ENCODE assay signal across 13 cellular contexts in genomic region chr1:158951956-158952355, GRCh38. TPM values are rescaled to one million over a fixed set of nuclear protein-coding genes. Genes with fewer than 3 reads are reported as not detected.
DNase-seq lines count a peak whose midpoint lies in the region; ATAC-seq, FAIRE-seq and TF ChIP-seq lines count a peak whose summit lies in the region.
"Had no signal": no experiment of that assay in that cellular context is flagged by ENCODE, and none has a peak within 500 bp of the region (broad histone marks: within the 10 kb centered on the region; RNA-seq: fewer than 3 reads in every experiment).

No MANE protein-coding gene starts in this region.

- peak overlapping the region; percentile 83 for H3K27ac ChIP-seq in OCI-LY3 (ENCODE audit: low read length)
- H3K27ac ChIP-seq: parathyroid adenoma had no signal

- no peaks in the 10 kb centered on the region for H3K27me3 ChIP-seq in OCI-LY3 (ENCODE audit: low read depth, low read length)

- peak; percentile 84 for ATAC-seq in HG02943 (IDR thresholded peaks at IDR 0.05; ENCODE audit: low read depth, unreplicated experiment)
- peak; percentile 55 to 65 for ATAC-seq in stimulated activated naive B cell treated with anti-CD40 and anti-IgM and Interleukin-4, amounts not matched to agents 10 μg/mL and 1 μg/mL and 100 μg/mL, for 72 hours (replicated peaks)

- H3K9me3 ChIP-seq in OCI-LY3 (ENCODE audit: insufficient read depth, low read length), result no peaks in the 10 kb centered on the region

- H3K4me1 ChIP-seq in OCI-LY3 (ENCODE audit: low read length), result peaks cover 14% of the 10 kb centered on the region
- H3K4me1 ChIP-seq: parathyroid adenoma had no signal

- H3K4me3 ChIP-seq in OCI-LY3 (ENCODE audit: low read length), result peak overlapping the region; percentile 73

- peak; percentile 17 for DNase-seq in activated CD4-positive, alpha-beta T cell treated with anti-CD3 and anti-CD28 coated beads, Interleukin-2, amount 10 ng/mL, durations not matched to agents 24 days and 14 days
- no peak for DNase-seq in activated CD4-positive, alpha-beta T cell treated with anti-CD3 and anti-CD28 coated beads for 1 hour
- DNase-seq in stimulated activated naive B cell treated with anti-CD40 and anti-IgM and Interleukin-4, amounts not matched to agents 10 μg/mL and 1 μg/mL and 100 μg/mL, for 72 hours, result no peak
- DNase-seq in amygdala (lab: John Stamatoyannopoulos, UW), result no peak
- no peak for DNase-seq in H54 (ENCODE audit: insufficient read length, low spot score)
- no peak for DNase-seq in activated effector memory CD4-positive, alpha-beta T cell treated with anti-CD3 and anti-CD28 coated beads, Interleukin-2, amount 50 U/mL, for 16 hours
- DNase-seq: activated CD4-positive, alpha-beta T cell treated with anti-CD3 and anti-CD28 coated beads for 4 hours; amniotic stem cell; NK-92 treated with Interleukin-12 subunit alpha and Interleukin-12 subunit beta, amount 100 ng/mL, for 24 hours had no signal

- H4K20me1 ChIP-seq in OCI-LY3 (ENCODE audit: insufficient read depth, low read length), result no peaks in the 10 kb centered on the region

- H3K79me2 ChIP-seq in OCI-LY3 (ENCODE audit: low read length), result no peaks in the 10 kb centered on the region
- H3K79me2 ChIP-seq: parathyroid adenoma had no signal

- intact Hi-C loops in activated CD4-positive, alpha-beta T cell treated with anti-CD3 and anti-CD28 coated beads, Interleukin-2, amount 10 ng/mL, durations not matched to agents 24 days and 14 days (cut with micrococcal nuclease), result no loop called here

- H3K27ac Mint-ChIP-seq in activated CD4-positive, alpha-beta T cell treated with anti-CD3 and anti-CD28 coated beads, Interleukin-2, amount 10 ng/mL, durations not matched to agents 24 days and 14 days, result no peak overlapping the region
- peak overlapping the region; percentile 66 for H3K27ac Mint-ChIP-seq in stimulated activated naive B cell treated with anti-CD40 and anti-IgM and Interleukin-4, amounts not matched to agents 10 μg/mL and 1 μg/mL and 100 μg/mL, for 72 hours

- peak overlapping the region; percentile 87 for H3K4me2 ChIP-seq in OCI-LY3 (ENCODE audit: low read length)

- TF ChIP-seq POLR2A in H54 (IDR thresholded peaks at IDR 0.05; ENCODE audit: low read depth, low read length), result no peak

- H3K36me3 ChIP-seq in OCI-LY3 (replicated peaks; ENCODE audit: low read depth, low read length), result no peaks in the 10 kb centered on the region

- no peak for FAIRE-seq in H54 (lab: Jason Lieb, UNC)

- peak overlapping the region; percentile 61 for H3K9ac ChIP-seq in OCI-LY3 (ENCODE audit: low read length)
- H3K9ac ChIP-seq: parathyroid adenoma had no signal

- peak overlapping the region; percentile 59 for H2AFZ ChIP-seq in OCI-LY3 (ENCODE audit: low read depth, low read length)
- H2AFZ ChIP-seq: parathyroid adenoma had no signal

- H3K36me3 Mint-ChIP-seq in activated CD4-positive, alpha-beta T cell treated with anti-CD3 and anti-CD28 coated beads, Interleukin-2, amount 10 ng/mL, durations not matched to agents 24 days and 14 days (ENCODE audit: low read depth), result peaks cover 52% of the 10 kb centered on the region
- H3K36me3 Mint-ChIP-seq in stimulated activated naive B cell treated with anti-CD40 and anti-IgM and Interleukin-4, amounts not matched to agents 10 μg/mL and 1 μg/mL and 100 μg/mL, for 72 hours, result peaks cover 0 to 6% of the 10 kb centered on the region in 2 donors

- no peak for TF ChIP-seq CTCF in OCI-LY3 (IDR thresholded peaks at IDR 0.05; ENCODE audit: low read depth, low read length)

- no peak overlapping the region for H3K4me3 Mint-ChIP-seq in activated CD4-positive, alpha-beta T cell treated with anti-CD3 and anti-CD28 coated beads, Interleukin-2, amount 10 ng/mL, durations not matched to agents 24 days and 14 days
- H3K4me3 Mint-ChIP-seq in stimulated activated naive B cell treated with anti-CD40 and anti-IgM and Interleukin-4, amounts not matched to agents 10 μg/mL and 1 μg/mL and 100 μg/mL, for 72 hours, result peak overlapping the region; percentile 46 to 70

- no peaks in the 10 kb centered on the region for H3K4me1 Mint-ChIP-seq in activated CD4-positive, alpha-beta T cell treated with anti-CD3 and anti-CD28 coated beads, Interleukin-2, amount 10 ng/mL, durations not matched to agents 24 days and 14 days
- peaks cover 9 to 19% of the 10 kb centered on the region in 2 donors for H3K4me1 Mint-ChIP-seq in stimulated activated naive B cell treated with anti-CD40 and anti-IgM and Interleukin-4, amounts not matched to agents 10 μg/mL and 1 μg/mL and 100 μg/mL, for 72 hours

- peaks cover 8% of the 10 kb centered on the region for H3K9me3 Mint-ChIP-seq in activated CD4-positive, alpha-beta T cell treated with anti-CD3 and anti-CD28 coated beads, Interleukin-2, amount 10 ng/mL, durations not matched to agents 24 days and 14 days
- H3K9me3 Mint-ChIP-seq in stimulated activated naive B cell treated with anti-CD40 and anti-IgM and Interleukin-4, amounts not matched to agents 10 μg/mL and 1 μg/mL and 100 μg/mL, for 72 hours, result peaks cover 3 to 5% of the 10 kb centered on the region in 2 donors

- H3K27me3 Mint-ChIP-seq in activated CD4-positive, alpha-beta T cell treated with anti-CD3 and anti-CD28 coated beads, Interleukin-2, amount 10 ng/mL, durations not matched to agents 24 days and 14 days, result no peaks in the 10 kb centered on the region
- H3K27me3 Mint-ChIP-seq in stimulated activated naive B cell treated with anti-CD40 and anti-IgM and Interleukin-4, amounts not matched to agents 10 μg/mL and 1 μg/mL and 100 μg/mL, for 72 hours, result peaks cover 5 to 15% of the 10 kb centered on the region in 2 donors

RNA-seq across cellular contexts. Expression of gene PYHIN1, which starts 20.6 kb away (rescaled TPM):
- total RNA-seq in activated CD4-positive, alpha-beta T cell treated with anti-CD3 and anti-CD28 coated beads, Interleukin-2, amount 10 ng/mL, durations not matched to agents 24 days and 14 days, result 10.4 and 11.3 TPM in 2 replicates
- total RNA-seq: kidney epithelial cell had no signal

RNA-seq across cellular contexts. Expression of gene IFI16, which starts 57.8 kb away (rescaled TPM):
- total RNA-seq in activated CD4-positive, alpha-beta T cell treated with anti-CD3 and anti-CD28 coated beads, Interleukin-2, amount 10 ng/mL, durations not matched to agents 24 days and 14 days, result 217 and 223 TPM in 2 replicates
